ENCODE assay signal across 1 cellular context in the genomic region with DNA sequence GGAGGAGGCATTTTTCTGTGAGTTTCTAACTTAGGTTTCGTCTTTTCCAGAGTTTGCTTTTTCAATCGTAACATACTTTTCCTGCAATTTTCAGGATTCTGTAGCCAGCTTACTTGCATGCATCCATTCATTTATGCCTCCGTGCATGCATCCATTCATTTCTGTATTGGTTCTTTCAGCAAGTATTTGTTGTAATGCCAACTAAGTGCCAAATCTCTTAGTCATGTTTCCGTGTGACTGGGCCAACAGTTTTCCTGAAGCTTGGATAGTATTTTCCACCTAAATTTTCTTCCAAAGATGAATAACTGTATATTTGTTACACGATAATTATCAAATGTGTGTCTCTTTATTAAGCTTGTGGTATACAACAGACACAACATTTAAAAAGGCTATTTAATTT.
TF ChIP-seq lines count a peak whose summit lies in the region.

No MANE protein-coding gene starts in this region.

TF ChIP-seq in A549, 52 proteins besides CTCF, POLR2A, EP300 and RAD21 (continued from another document):
- TF ChIP-seq, protein P1, sequence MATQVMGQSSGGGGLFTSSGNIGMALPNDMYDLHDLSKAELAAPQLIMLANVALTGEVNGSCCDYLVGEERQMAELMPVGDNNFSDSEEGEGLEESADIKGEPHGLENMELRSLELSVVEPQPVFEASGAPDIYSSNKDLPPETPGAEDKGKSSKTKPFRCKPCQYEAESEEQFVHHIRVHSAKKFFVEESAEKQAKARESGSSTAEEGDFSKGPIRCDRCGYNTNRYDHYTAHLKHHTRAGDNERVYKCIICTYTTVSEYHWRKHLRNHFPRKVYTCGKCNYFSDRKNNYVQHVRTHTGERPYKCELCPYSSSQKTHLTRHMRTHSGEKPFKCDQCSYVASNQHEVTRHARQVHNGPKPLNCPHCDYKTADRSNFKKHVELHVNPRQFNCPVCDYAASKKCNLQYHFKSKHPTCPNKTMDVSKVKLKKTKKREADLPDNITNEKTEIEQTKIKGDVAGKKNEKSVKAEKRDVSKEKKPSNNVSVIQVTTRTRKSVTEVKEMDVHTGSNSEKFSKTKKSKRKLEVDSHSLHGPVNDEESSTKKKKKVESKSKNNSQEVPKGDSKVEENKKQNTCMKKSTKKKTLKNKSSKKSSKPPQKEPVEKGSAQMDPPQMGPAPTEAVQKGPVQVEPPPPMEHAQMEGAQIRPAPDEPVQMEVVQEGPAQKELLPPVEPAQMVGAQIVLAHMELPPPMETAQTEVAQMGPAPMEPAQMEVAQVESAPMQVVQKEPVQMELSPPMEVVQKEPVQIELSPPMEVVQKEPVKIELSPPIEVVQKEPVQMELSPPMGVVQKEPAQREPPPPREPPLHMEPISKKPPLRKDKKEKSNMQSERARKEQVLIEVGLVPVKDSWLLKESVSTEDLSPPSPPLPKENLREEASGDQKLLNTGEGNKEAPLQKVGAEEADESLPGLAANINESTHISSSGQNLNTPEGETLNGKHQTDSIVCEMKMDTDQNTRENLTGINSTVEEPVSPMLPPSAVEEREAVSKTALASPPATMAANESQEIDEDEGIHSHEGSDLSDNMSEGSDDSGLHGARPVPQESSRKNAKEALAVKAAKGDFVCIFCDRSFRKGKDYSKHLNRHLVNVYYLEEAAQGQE (IDR thresholded peaks at IDR 0.05): no peak
- TF ChIP-seq PHF8 (IDR thresholded peaks at IDR 0.05; ENCODE audit: borderline replicate concordance, low read depth) (no peak), TP53 (CRISPR knock-in tag; IDR thresholded peaks at IDR 0.05) (no peak), NPAS2 (CRISPR knock-in tag; IDR thresholded peaks at IDR 0.05; ENCODE audit: borderline replicate concordance) (no peak), HOXB5 (CRISPR knock-in tag; IDR thresholded peaks at IDR 0.05) (no peak), ZFP36 (IDR thresholded peaks at IDR 0.05; ENCODE audit: borderline replicate concordance, partially characterized antibody) (no peak), SREBF2 (IDR thresholded peaks at IDR 0.05) (no peak), POLR2AphosphoS2 (conservative IDR thresholded peaks at IDR 0.05; ENCODE audit: low read length) (no peak), RARB (CRISPR knock-in tag; IDR thresholded peaks at IDR 0.05) (no peak), GATA3 (IDR thresholded peaks at IDR 0.05; ENCODE audit: borderline replicate concordance) (no peak), NFE2L2 (conservative IDR thresholded peaks at IDR 0.05; ENCODE audit: low read length) (no peak), RCOR1 (IDR thresholded peaks at IDR 0.05; ENCODE audit: low read depth, low read length) (no peak), ZNF302 (CRISPR knock-in tag; IDR thresholded peaks at IDR 0.05) (no peak), CEBPB (IDR thresholded peaks at IDR 0.05) (no peak)
- TF ChIP-seq, protein P2, sequence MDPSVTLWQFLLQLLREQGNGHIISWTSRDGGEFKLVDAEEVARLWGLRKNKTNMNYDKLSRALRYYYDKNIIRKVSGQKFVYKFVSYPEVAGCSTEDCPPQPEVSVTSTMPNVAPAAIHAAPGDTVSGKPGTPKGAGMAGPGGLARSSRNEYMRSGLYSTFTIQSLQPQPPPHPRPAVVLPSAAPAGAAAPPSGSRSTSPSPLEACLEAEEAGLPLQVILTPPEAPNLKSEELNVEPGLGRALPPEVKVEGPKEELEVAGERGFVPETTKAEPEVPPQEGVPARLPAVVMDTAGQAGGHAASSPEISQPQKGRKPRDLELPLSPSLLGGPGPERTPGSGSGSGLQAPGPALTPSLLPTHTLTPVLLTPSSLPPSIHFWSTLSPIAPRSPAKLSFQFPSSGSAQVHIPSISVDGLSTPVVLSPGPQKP (IDR thresholded peaks at IDR 0.05; ENCODE audit: low read depth, low read length): no peak
- TF ChIP-seq, protein P3, sequence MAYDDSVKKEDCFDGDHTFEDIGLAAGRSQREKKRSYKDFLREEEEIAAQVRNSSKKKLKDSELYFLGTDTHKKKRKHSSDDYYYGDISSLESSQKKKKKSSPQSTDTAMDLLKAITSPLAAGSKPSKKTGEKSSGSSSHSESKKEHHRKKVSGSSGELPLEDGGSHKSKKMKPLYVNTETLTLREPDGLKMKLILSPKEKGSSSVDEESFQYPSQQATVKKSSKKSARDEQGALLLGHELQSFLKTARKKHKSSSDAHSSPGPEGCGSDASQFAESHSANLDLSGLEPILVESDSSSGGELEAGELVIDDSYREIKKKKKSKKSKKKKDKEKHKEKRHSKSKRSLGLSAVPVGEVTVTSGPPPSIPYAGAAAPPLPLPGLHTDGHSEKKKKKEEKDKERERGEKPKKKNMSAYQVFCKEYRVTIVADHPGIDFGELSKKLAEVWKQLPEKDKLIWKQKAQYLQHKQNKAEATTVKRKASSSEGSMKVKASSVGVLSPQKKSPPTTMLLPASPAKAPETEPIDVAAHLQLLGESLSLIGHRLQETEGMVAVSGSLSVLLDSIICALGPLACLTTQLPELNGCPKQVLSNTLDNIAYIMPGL (CRISPR knock-in tag; IDR thresholded peaks at IDR 0.05; ENCODE audit: borderline replicate concordance): no peak
- TF ChIP-seq, protein P4, sequence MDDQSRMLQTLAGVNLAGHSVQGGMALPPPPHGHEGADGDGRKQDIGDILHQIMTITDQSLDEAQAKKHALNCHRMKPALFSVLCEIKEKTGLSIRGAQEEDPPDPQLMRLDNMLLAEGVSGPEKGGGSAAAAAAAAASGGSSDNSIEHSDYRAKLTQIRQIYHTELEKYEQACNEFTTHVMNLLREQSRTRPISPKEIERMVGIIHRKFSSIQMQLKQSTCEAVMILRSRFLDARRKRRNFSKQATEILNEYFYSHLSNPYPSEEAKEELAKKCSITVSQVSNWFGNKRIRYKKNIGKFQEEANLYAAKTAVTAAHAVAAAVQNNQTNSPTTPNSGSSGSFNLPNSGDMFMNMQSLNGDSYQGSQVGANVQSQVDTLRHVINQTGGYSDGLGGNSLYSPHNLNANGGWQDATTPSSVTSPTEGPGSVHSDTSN (IDR thresholded peaks at IDR 0.05): no peak
